ENCODE assay signal across 11 cellular contexts in the genomic region with DNA sequence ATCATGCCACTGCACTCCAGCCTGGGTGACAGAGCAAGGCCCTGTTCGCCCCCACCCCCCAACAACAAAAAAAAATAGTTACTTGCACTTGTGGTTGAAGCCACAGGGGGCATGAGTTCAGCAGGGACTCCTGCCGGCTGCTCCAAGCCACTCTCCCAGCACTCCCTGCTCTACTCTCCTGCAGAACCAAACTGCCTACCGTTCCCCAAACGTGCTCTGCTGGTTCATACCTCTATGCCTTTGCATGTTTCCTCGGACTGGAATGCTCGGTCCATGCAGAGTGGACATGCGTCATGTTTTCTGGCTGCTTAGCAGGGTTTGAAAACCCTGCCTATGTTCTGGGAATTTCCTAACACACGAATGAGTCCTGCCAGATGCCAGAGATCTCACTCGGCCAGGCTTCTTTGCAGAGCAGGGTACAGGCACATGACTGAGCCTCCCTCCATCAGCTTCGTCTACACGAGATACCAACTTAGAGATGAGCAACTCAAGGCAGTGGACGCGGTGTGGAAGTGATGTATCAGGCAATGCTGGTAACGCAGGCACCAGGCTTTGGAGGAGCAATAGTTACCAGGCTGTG. TPM values are rescaled to one million over a fixed set of nuclear protein-coding genes. Genes with fewer than 3 reads are reported as not detected.
DNase-seq lines count a peak whose midpoint lies in the region; ATAC-seq and TF ChIP-seq lines count a peak whose summit lies in the region.
"Had no signal": no experiment of that assay in that cellular context is flagged by ENCODE, and none has a peak within 500 bp of the region (broad histone marks: within the 10 kb centered on the region; RNA-seq: fewer than 3 reads in every experiment).

No MANE protein-coding gene starts in this region.

- H3K27ac Mint-ChIP-seq in WTC11, result no peak overlapping the region
- H3K27ac Mint-ChIP-seq in naive thymus-derived CD4-positive, alpha-beta T cell, result peak overlapping the region in 2 of 9 donors; percentile 70 to 75

- H2AK5ac ChIP-seq in mesenchymal stem cell (ENCODE audit: low read length, severe bottlenecking), result no peak overlapping the region

- H3K4me1 ChIP-seq in Karpas-422 (ENCODE audit: low read length) (peaks cover 25% of the 10 kb centered on the region), mesenchymal stem cell (ENCODE audit: control insufficient read depth, insufficient read depth, low read depth, low read length) (peaks cover 13% of the 10 kb centered on the region), lower lobe of right lung (peaks cover 14% of the 10 kb centered on the region)
- peaks cover 20% of the 10 kb centered on the region in 2 donors for H3K4me1 ChIP-seq in naive thymus-derived CD4-positive, alpha-beta T cell (ENCODE audit: control insufficient read depth in 2 of 2, insufficient read depth in 2 of 2, low read length in 2 of 2)

- H3K79me2 ChIP-seq in Karpas-422 (ENCODE audit: low read length), result no peaks in the 10 kb centered on the region

- no peak overlapping the region for H3K4me3 Mint-ChIP-seq in WTC11
- H3K4me3 Mint-ChIP-seq in naive thymus-derived CD4-positive, alpha-beta T cell, result no peak overlapping the region
- H3K4me3 Mint-ChIP-seq: stimulated activated naive CD8-positive, alpha-beta T cell treated with anti-CD3 and anti-CD28 coated beads, Interleukin-15, amount 100 ng/mL, for 72 hours had no signal

- H2BK5ac ChIP-seq in mesenchymal stem cell (ENCODE audit: low read depth, low read length, poor library complexity, severe bottlenecking), result no peak overlapping the region

- no peaks in the 10 kb centered on the region for H3K27me3 Mint-ChIP-seq in WTC11 (ENCODE audit: low read depth)
- H3K27me3 Mint-ChIP-seq in naive thymus-derived CD4-positive, alpha-beta T cell, result no peaks in the 10 kb centered on the region
- H3K27me3 Mint-ChIP-seq: stimulated activated naive CD8-positive, alpha-beta T cell treated with anti-CD3 and anti-CD28 coated beads, Interleukin-15, amount 100 ng/mL, for 72 hours had no signal

- H3K14ac ChIP-seq in mesenchymal stem cell (ENCODE audit: low read length in 2 of 2), result no peak overlapping the region

- CTCF ChIA-PET in WTC11 (lab: Charles Lee), result no interaction called here
- CTCF ChIA-PET in naive thymus-derived CD4-positive, alpha-beta T cell (lab: Charles Lee), result no interaction called here
- CTCF ChIA-PET in RWPE1 (lab: Yijun Ruan, JAX), result no interaction called here

- H3K79me1 ChIP-seq in mesenchymal stem cell (replicated peaks; ENCODE audit: low read length, poor library complexity, severe bottlenecking), result no peaks in the 10 kb centered on the region

- peak overlapping the region in 1 of 2 experiments; percentile 68 for H2BK12ac ChIP-seq in mesenchymal stem cell (ENCODE audit: low read length in 2 of 2)

- peak overlapping the region in 1 of 2 experiments; percentile 17 for H3K4ac ChIP-seq in mesenchymal stem cell (ENCODE audit: low read depth in 1 of 2, low read length in 2 of 2)

- WGBS in mesenchymal stem cell, result 74% methylated on average over 14 of the region's 14 CpGs

- no peaks in the 10 kb centered on the region for H4K20me1 ChIP-seq in Karpas-422 (ENCODE audit: insufficient read depth, low read depth, low read length)

- H4K8ac ChIP-seq in mesenchymal stem cell (ENCODE audit: low read length), result peak overlapping the region; percentile 35

- H3K4me2 ChIP-seq in Karpas-422 (ENCODE audit: low read depth, low read length, poor library complexity, severe bottlenecking), result no peak overlapping the region
- no peak overlapping the region for H3K4me2 ChIP-seq in mesenchymal stem cell (ENCODE audit: low read length, poor library complexity, severe bottlenecking)

- no peaks in the 10 kb centered on the region for H3K9me3 Mint-ChIP-seq in WTC11
- peaks cover 0 to 2% (median 0%) of the 10 kb centered on the region in 11 donors for H3K9me3 Mint-ChIP-seq in naive thymus-derived CD4-positive, alpha-beta T cell
- H3K9me3 Mint-ChIP-seq: stimulated activated naive CD8-positive, alpha-beta T cell treated with anti-CD3 and anti-CD28 coated beads, Interleukin-15, amount 100 ng/mL, for 72 hours had no signal

- H3K36me3 Mint-ChIP-seq in WTC11, result no peaks in the 10 kb centered on the region
- H3K36me3 Mint-ChIP-seq in naive thymus-derived CD4-positive, alpha-beta T cell, result no peaks in the 10 kb centered on the region

- DNase-seq in Daoy (ENCODE audit: low read depth) (peak; percentile 27), Karpas-422 (peak; percentile 63), WTC11 (ENCODE audit: low spot score) (no peak), mesenchymal stem cell (peak; percentile 44), lower lobe of right lung (no peak), RWPE1 (ENCODE audit: low spot score) (no peak)
- no peak for DNase-seq in naive thymus-derived CD4-positive, alpha-beta T cell
- DNase-seq: occipital lobe; stimulated activated CD4-positive, alpha-beta T cell treated with anti-CD3 and anti-CD28 coated beads, Interleukin-2, amount 100 ng/mL, for 24 hours; stimulated activated naive CD8-positive, alpha-beta T cell treated with anti-CD3 and anti-CD28 coated beads, Interleukin-15, amount 100 ng/mL, for 72 hours had no signal

- H2BK120ac ChIP-seq in mesenchymal stem cell (ENCODE audit: low read depth, low read length), result no peak overlapping the region

- H2AFZ ChIP-seq in Karpas-422 (ENCODE audit: low read length) (no peak overlapping the region), mesenchymal stem cell (ENCODE audit: low read depth, low read length) (no peak overlapping the region)

- intact Hi-C loops in lower lobe of right lung (cut with DNase I), result no loop called here
- intact Hi-C loops in naive thymus-derived CD4-positive, alpha-beta T cell (cut with micrococcal nuclease), result no loop called here

- H3K27me3 ChIP-seq in Karpas-422 (ENCODE audit: low read length), result no peaks in the 10 kb centered on the region
- no peaks in the 10 kb centered on the region for H3K27me3 ChIP-seq in mesenchymal stem cell (ENCODE audit: control insufficient read depth in 1 of 2, insufficient read depth in 1 of 2, low read length in 2 of 2)
- no peaks in the 10 kb centered on the region for H3K27me3 ChIP-seq in lower lobe of right lung (ENCODE audit: low read depth)
- no peaks in the 10 kb centered on the region for H3K27me3 ChIP-seq in naive thymus-derived CD4-positive, alpha-beta T cell (ENCODE audit: control insufficient read depth in 2 of 2, insufficient read depth in 2 of 2, low read length in 2 of 2)

- H3K36me3 ChIP-seq in Karpas-422 (ENCODE audit: insufficient read depth, low read length), result no peaks in the 10 kb centered on the region
- no peaks in the 10 kb centered on the region for H3K36me3 ChIP-seq in mesenchymal stem cell (ENCODE audit: control insufficient read depth in 1 of 2, insufficient read depth in 2 of 2, low read depth in 1 of 2, low read length in 2 of 2)
- no peaks in the 10 kb centered on the region for H3K36me3 ChIP-seq in lower lobe of right lung
- no peaks in the 10 kb centered on the region for H3K36me3 ChIP-seq in naive thymus-derived CD4-positive, alpha-beta T cell (ENCODE audit: control insufficient read depth in 2 of 3, insufficient read depth in 3 of 3, low read length in 3 of 3)

- TF ChIP-seq CTCF in WTC11 (IDR thresholded peaks at IDR 0.05), result no peak
- TF ChIP-seq CTCF in lower lobe of right lung (IDR thresholded peaks at IDR 0.05), result no peak
- TF ChIP-seq CTCF in RWPE1 (conservative IDR thresholded peaks at IDR 0.05; ENCODE audit: low read depth), result no peak

- no peak overlapping the region for H3K9ac ChIP-seq in Karpas-422 (ENCODE audit: low read length)
- H3K9ac ChIP-seq in mesenchymal stem cell (ENCODE audit: low read length), result no peak overlapping the region

- peaks cover 12% of the 10 kb centered on the region for H3K4me1 Mint-ChIP-seq in WTC11
- H3K4me1 Mint-ChIP-seq in naive thymus-derived CD4-positive, alpha-beta T cell, result peaks cover 18 to 30% (median 24%) of the 10 kb centered on the region in 7 donors

- H3K9me3 ChIP-seq in Karpas-422 (ENCODE audit: low read length) (no peaks in the 10 kb centered on the region), mesenchymal stem cell (ENCODE audit: control insufficient read depth, low read length) (no peaks in the 10 kb centered on the region), lower lobe of right lung (no peaks in the 10 kb centered on the region)
- H3K9me3 ChIP-seq in naive thymus-derived CD4-positive, alpha-beta T cell (ENCODE audit: control insufficient read depth in 2 of 3, low read length in 3 of 3), result no peaks in the 10 kb centered on the region

- H3K23ac ChIP-seq in mesenchymal stem cell (ENCODE audit: low read length in 2 of 2), result peak overlapping the region in 1 of 2 experiments; percentile 47

- H2BK15ac ChIP-seq in mesenchymal stem cell (ENCODE audit: low read depth, poor library complexity, severe bottlenecking), result no peak overlapping the region

- H3K4me3 ChIP-seq in Karpas-422 (ENCODE audit: low read length), result no peak overlapping the region
- H3K4me3 ChIP-seq in mesenchymal stem cell (ENCODE audit: insufficient read depth in 1 of 2, low read depth in 1 of 2, low read length in 2 of 2), result no peak overlapping the region
- no peak overlapping the region for H3K4me3 ChIP-seq in lower lobe of right lung
- H3K4me3 ChIP-seq in naive thymus-derived CD4-positive, alpha-beta T cell (ENCODE audit: low read length), result no peak overlapping the region

- POLR2A ChIA-PET in WTC11 (lab: Charles Lee), result interaction anchor here (1.1 kb wide), 1 partner anchor 9 kb away, joined by 4 read pairs; a partner anchor contains a TSS
- POLR2A ChIA-PET in naive thymus-derived CD4-positive, alpha-beta T cell (lab: Charles Lee), result no interaction called here
- POLR2A ChIA-PET in RWPE1 (lab: Yijun Ruan, JAX; ENCODE audit: low non-redundant PET), result no interaction called here

- H4K91ac ChIP-seq in mesenchymal stem cell (ENCODE audit: low read length), result no peak overlapping the region

- H3K27ac ChIP-seq in Karpas-422 (ENCODE audit: low read length) (no peak overlapping the region), mesenchymal stem cell (ENCODE audit: low read length, poor library complexity, severe bottlenecking) (no peak overlapping the region), lower lobe of right lung (no peak overlapping the region), RWPE1 (no peak overlapping the region)
- no peak overlapping the region for H3K27ac ChIP-seq in naive thymus-derived CD4-positive, alpha-beta T cell (ENCODE audit: low read depth, low read length)

- peak; percentile 18; the same call in 1 of the 2 replicates for ATAC-seq in WTC11
- ATAC-seq in lower lobe of right lung, result no peak
- no peak for ATAC-seq in naive thymus-derived CD4-positive, alpha-beta T cell
- ATAC-seq in GM19023 (IDR thresholded peaks at IDR 0.05; ENCODE audit: unreplicated experiment), result no peak
- ATAC-seq: stimulated activated naive CD8-positive, alpha-beta T cell treated with anti-CD3 and anti-CD28 coated beads, Interleukin-15, amount 100 ng/mL, for 72 hours had no signal

- no peaks in the 10 kb centered on the region for H3K9me2 ChIP-seq in Karpas-422 (replicated peaks; ENCODE audit: insufficient read depth, low read length)

- H3K18ac ChIP-seq in mesenchymal stem cell (ENCODE audit: low read depth in 1 of 2, low read length in 2 of 2), result peak overlapping the region in 1 of 2 experiments; percentile 7

RNA-seq across cellular contexts. Expression of a gene that starts 8.5 kb away (rescaled TPM):
- total RNA-seq in Daoy (2014; rRNA removed; shearing (Covaris generic)), result 11.1 and 20.9 TPM in 2 replicates
- total RNA-seq in Karpas-422 (2014; rRNA removed; shearing (Covaris generic); ENCODE audit: low replicate concordance), result 25.3 and 44.5 TPM in 2 replicates
- 20.2 to 20.7 TPM (median 20.2 TPM) in 3 replicates for total RNA-seq in WTC11 (2021)
- polyA plus RNA-seq in mesenchymal stem cell (2013, experiment 1 of 2), result 11.0 TPM
- polyA plus RNA-seq in mesenchymal stem cell (2013, experiment 2 of 2), result 12.1 TPM
- 3.3 TPM for total RNA-seq in lower lobe of right lung
- total RNA-seq in naive thymus-derived CD4-positive, alpha-beta T cell, result 10 to 100 TPM in 2 of 5 experiments, 1 to 10 TPM in 3; 4.3 to 11.8 (median 9.4) TPM
- polyA plus RNA-seq in naive thymus-derived CD4-positive, alpha-beta T cell, result 10 to 100 TPM in 1 of 2 donors, 1 to 10 TPM in 1; 6.0 to 10.9 TPM

RNA-seq across cellular contexts. Expression of a gene that starts 9.9 kb away (rescaled TPM):
- 22.7 and 40.5 TPM in 2 replicates for total RNA-seq in Daoy (2014; rRNA removed; shearing (Covaris generic))
- total RNA-seq in Karpas-422 (2014; rRNA removed; shearing (Covaris generic); ENCODE audit: low replicate concordance), result 42.4 and 52.6 TPM in 2 replicates
- total RNA-seq in WTC11 (2021) (25.5 to 28.0 TPM (median 26.1 TPM) in 3 replicates), lower lobe of right lung (22.2 TPM)
- 19.2 TPM for polyA plus RNA-seq in mesenchymal stem cell (2013, experiment 1 of 2)
- 20.2 TPM for polyA plus RNA-seq in mesenchymal stem cell (2013, experiment 2 of 2)
- total RNA-seq in naive thymus-derived CD4-positive, alpha-beta T cell, result 10 to 100 TPM; 15.8 to 39.9 (median 34.7) TPM
- polyA plus RNA-seq in naive thymus-derived CD4-positive, alpha-beta T cell, result 10 to 100 TPM; 49.9 to 63.1 TPM

Comparison
In these comparisons a context has a peak if more than half of its experiments do, and no peak if none do; other contexts are left out.
1. DNase-seq: peak in Daoy (single experiment), Karpas-422 (single experiment) and mesenchymal stem cell (single experiment); none in WTC11 (single experiment), lower lobe of right lung (single experiment), naive thymus-derived CD4-positive, alpha-beta T cell (0 of 9) and RWPE1 (single experiment).